Comparison of ENCODE assay signal across 1 cellular context in genomic region chr2:46770622-46771021, GRCh38.
A peak's percentile ranks its signal among the peaks of the same experiment; 100 is the strongest.
TF ChIP-seq lines count a peak whose summit lies in the region.

No MANE protein-coding gene starts in this region.

TF ChIP-seq in HepG2, 621 proteins besides CTCF, POLR2A, EP300 and RAD21 (continued from another document):
- TF ChIP-seq, protein P1, sequence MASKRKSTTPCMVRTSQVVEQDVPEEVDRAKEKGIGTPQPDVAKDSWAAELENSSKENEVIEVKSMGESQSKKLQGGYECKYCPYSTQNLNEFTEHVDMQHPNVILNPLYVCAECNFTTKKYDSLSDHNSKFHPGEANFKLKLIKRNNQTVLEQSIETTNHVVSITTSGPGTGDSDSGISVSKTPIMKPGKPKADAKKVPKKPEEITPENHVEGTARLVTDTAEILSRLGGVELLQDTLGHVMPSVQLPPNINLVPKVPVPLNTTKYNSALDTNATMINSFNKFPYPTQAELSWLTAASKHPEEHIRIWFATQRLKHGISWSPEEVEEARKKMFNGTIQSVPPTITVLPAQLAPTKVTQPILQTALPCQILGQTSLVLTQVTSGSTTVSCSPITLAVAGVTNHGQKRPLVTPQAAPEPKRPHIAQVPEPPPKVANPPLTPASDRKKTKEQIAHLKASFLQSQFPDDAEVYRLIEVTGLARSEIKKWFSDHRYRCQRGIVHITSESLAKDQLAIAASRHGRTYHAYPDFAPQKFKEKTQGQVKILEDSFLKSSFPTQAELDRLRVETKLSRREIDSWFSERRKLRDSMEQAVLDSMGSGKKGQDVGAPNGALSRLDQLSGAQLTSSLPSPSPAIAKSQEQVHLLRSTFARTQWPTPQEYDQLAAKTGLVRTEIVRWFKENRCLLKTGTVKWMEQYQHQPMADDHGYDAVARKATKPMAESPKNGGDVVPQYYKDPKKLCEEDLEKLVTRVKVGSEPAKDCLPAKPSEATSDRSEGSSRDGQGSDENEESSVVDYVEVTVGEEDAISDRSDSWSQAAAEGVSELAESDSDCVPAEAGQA (IDR thresholded peaks at IDR 0.05; ENCODE audit: low read depth) = no peak
- TF ChIP-seq, protein P1 (CRISPR knock-in tag; IDR thresholded peaks at IDR 0.05; ENCODE audit: borderline replicate concordance) = no peak
- TF ChIP-seq CEBPB (IDR thresholded peaks at IDR 0.05; ENCODE audit: borderline replicate concordance, low read depth, low read length) = peak; percentile 84
- peak; percentile 55 for TF ChIP-seq MED1 (CRISPR knock-in tag; IDR thresholded peaks at IDR 0.05)
- TF ChIP-seq ZNF770 (CRISPR knock-in tag; IDR thresholded peaks at IDR 0.05) = no peak
- TF ChIP-seq ZNF263 (CRISPR knock-in tag; IDR thresholded peaks at IDR 0.05) = no peak
- TF ChIP-seq, protein P2, sequence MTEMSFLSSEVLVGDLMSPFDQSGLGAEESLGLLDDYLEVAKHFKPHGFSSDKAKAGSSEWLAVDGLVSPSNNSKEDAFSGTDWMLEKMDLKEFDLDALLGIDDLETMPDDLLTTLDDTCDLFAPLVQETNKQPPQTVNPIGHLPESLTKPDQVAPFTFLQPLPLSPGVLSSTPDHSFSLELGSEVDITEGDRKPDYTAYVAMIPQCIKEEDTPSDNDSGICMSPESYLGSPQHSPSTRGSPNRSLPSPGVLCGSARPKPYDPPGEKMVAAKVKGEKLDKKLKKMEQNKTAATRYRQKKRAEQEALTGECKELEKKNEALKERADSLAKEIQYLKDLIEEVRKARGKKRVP (CRISPR knock-in tag; IDR thresholded peaks at IDR 0.05) = peak in 1 of 2 experiments; percentile 64; a peak in 2 of 4 replicates
- TF ChIP-seq ZNF652 (CRISPR knock-in tag; IDR thresholded peaks at IDR 0.05; ENCODE audit: borderline replicate concordance, low read depth) = peak; percentile 80; the same call in 1 of the 2 replicates
- TF ChIP-seq ATF7 (IDR thresholded peaks at IDR 0.05) = 0 out of 2 replicates have a peak, but pooled peaks have one; percentile 3
- no peak; the same call in 1 of the 2 replicates for TF ChIP-seq ATF7 (CRISPR knock-in tag; IDR thresholded peaks at IDR 0.05)
- TF ChIP-seq TARDBP (CRISPR knock-in tag; IDR thresholded peaks at IDR 0.05) = peak; percentile 47; the same call in 1 of the 2 replicates
- 0 out of 2 replicates have a peak, but pooled peaks have one; percentile 48 for TF ChIP-seq RORA (CRISPR knock-in tag; IDR thresholded peaks at IDR 0.05)
- peak; percentile 78 for TF ChIP-seq FOXA3 (CRISPR knock-in tag; IDR thresholded peaks at IDR 0.05)
- 0 out of 2 replicates have a peak, but pooled peaks have one; percentile 38 for TF ChIP-seq SMYD3 (CRISPR knock-in tag; IDR thresholded peaks at IDR 0.05)
- peak; percentile 60; the same call in 1 of the 2 replicates for TF ChIP-seq ATF1 (CRISPR knock-in tag; IDR thresholded peaks at IDR 0.05)
- TF ChIP-seq IKZF5 (CRISPR knock-in tag; IDR thresholded peaks at IDR 0.05) = 0 out of 2 replicates have a peak, but pooled peaks have one; percentile 37
- no peak for TF ChIP-seq SNAPC2 (CRISPR knock-in tag; IDR thresholded peaks at IDR 0.05)
- peak; percentile 90 for TF ChIP-seq SIX1 (CRISPR knock-in tag; IDR thresholded peaks at IDR 0.05; ENCODE audit: borderline replicate concordance)
- no peak for TF ChIP-seq GRHL1 (CRISPR knock-in tag; conservative IDR thresholded peaks at IDR 0.05)
- TF ChIP-seq ZNF607 (CRISPR knock-in tag; IDR thresholded peaks at IDR 0.05; ENCODE audit: borderline replicate concordance) = no peak
- TF ChIP-seq NR2C2 (CRISPR knock-in tag; IDR thresholded peaks at IDR 0.05; ENCODE audit: borderline replicate concordance) = no peak
- TF ChIP-seq HIVEP1 (CRISPR knock-in tag; IDR thresholded peaks at IDR 0.05) = no peak
- peak; percentile 26; the same call in 1 of the 2 replicates for TF ChIP-seq KLF6 (CRISPR knock-in tag; IDR thresholded peaks at IDR 0.05)
- no peak for TF ChIP-seq GATAD1 (CRISPR knock-in tag; IDR thresholded peaks at IDR 0.05)
